17 cellular contexts compared by ENCODE assay signal in the genomic region with DNA sequence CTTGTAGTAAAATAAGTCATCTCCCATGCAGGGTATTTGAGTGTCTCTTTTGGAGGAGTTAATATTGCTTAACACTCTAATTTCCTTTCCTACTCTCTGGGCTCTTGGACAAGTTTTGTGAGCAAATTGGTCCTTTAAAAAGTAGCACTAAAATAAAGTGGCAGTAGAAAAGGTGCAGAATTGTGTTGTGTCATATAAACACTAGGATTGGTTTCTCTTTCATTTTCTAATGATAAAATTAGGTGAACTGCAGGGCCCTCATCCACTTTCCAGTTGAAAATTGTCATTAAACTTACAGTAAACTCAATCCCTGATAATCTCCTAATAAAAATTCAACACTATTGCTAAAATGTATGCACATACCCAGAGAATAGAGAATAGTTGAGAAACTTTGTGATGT. TPM values are rescaled to one million over a fixed set of nuclear protein-coding genes. Genes with fewer than 3 reads are reported as not detected.
DNase-seq lines count a peak whose midpoint lies in the region; ATAC-seq, FAIRE-seq and TF ChIP-seq lines count a peak whose summit lies in the region.
"Had no signal": no experiment of that assay in that cellular context is flagged by ENCODE, and none has a peak within 500 bp of the region (broad histone marks: within the 10 kb centered on the region; RNA-seq: fewer than 3 reads in every experiment).

No MANE protein-coding gene starts in this region.

- peak overlapping the region; percentile 58 for H3K4me3 Mint-ChIP-seq in T-helper 2 cell treated with Interferon-gamma antibody and Interleukin-4, amounts not matched to agents 5 μg/mL and 100 μg/mL, for 36 hours
- H3K4me3 Mint-ChIP-seq in natural killer cell treated with Interleukin-12 subunit alpha and Interleukin-12 subunit beta and Interleukin-15 and Interleukin-18, amount 100 ng/mL, for 72 hours: no peak overlapping the region

- ATAC-seq in HG03378 (IDR thresholded peaks at IDR 0.05; ENCODE audit: unreplicated experiment): peak; percentile 46
- ATAC-seq in natural killer cell treated with Interleukin-12 subunit alpha and Interleukin-12 subunit beta and Interleukin-15 and Interleukin-18, amount 100 ng/mL, for 72 hours: no peak
- no peak for ATAC-seq in HG03432 (IDR thresholded peaks at IDR 0.05; ENCODE audit: unreplicated experiment)
- ATAC-seq: Panc1, SK-N-SH treated with all-trans-retinoic acid at 6 μM for 48 hours had no signal

- peak; percentile 67 for FAIRE-seq in GM18507 (lab: Jason Lieb, UNC)

- H3K27me3 Mint-ChIP-seq in T-helper 2 cell treated with Interferon-gamma antibody and Interleukin-4, amounts not matched to agents 5 μg/mL and 100 μg/mL, for 36 hours (ENCODE audit: low read depth): peaks cover 5% of the 10 kb centered on the region
- peaks cover 0 to 2% of the 10 kb centered on the region in 2 donors for H3K27me3 Mint-ChIP-seq in natural killer cell treated with Interleukin-12 subunit alpha and Interleukin-12 subunit beta and Interleukin-15 and Interleukin-18, amount 100 ng/mL, for 72 hours

- no peaks in the 10 kb centered on the region for H3K36me3 Mint-ChIP-seq in T-helper 2 cell treated with Interferon-gamma antibody and Interleukin-4, amounts not matched to agents 5 μg/mL and 100 μg/mL, for 36 hours (ENCODE audit: low read depth)
- no peaks in the 10 kb centered on the region for H3K36me3 Mint-ChIP-seq in natural killer cell treated with Interleukin-12 subunit alpha and Interleukin-12 subunit beta and Interleukin-15 and Interleukin-18, amount 100 ng/mL, for 72 hours

- H3K9me3 Mint-ChIP-seq in T-helper 2 cell treated with Interferon-gamma antibody and Interleukin-4, amounts not matched to agents 5 μg/mL and 100 μg/mL, for 36 hours: no peaks in the 10 kb centered on the region
- H3K9me3 Mint-ChIP-seq in natural killer cell treated with Interleukin-12 subunit alpha and Interleukin-12 subunit beta and Interleukin-15 and Interleukin-18, amount 100 ng/mL, for 72 hours: no peaks in the 10 kb centered on the region

- peaks cover 12% of the 10 kb centered on the region for H3K4me1 Mint-ChIP-seq in T-helper 2 cell treated with Interferon-gamma antibody and Interleukin-4, amounts not matched to agents 5 μg/mL and 100 μg/mL, for 36 hours (ENCODE audit: low read depth)
- peaks cover 0 to 4% of the 10 kb centered on the region in 2 donors for H3K4me1 Mint-ChIP-seq in natural killer cell treated with Interleukin-12 subunit alpha and Interleukin-12 subunit beta and Interleukin-15 and Interleukin-18, amount 100 ng/mL, for 72 hours (ENCODE audit: low read depth in 2 of 2)

- H3K27ac Mint-ChIP-seq in T-helper 2 cell treated with Interferon-gamma antibody and Interleukin-4, amounts not matched to agents 5 μg/mL and 100 μg/mL, for 36 hours: no peak overlapping the region
- no peak overlapping the region for H3K27ac Mint-ChIP-seq in natural killer cell treated with Interleukin-12 subunit alpha and Interleukin-12 subunit beta and Interleukin-15 and Interleukin-18, amount 100 ng/mL, for 72 hours

- TF ChIP-seq CTCF in GM10266 (IDR thresholded peaks at IDR 0.05; ENCODE audit: control insufficient read depth, insufficient read depth, low read depth, missing control alignments): no peak

- peak; percentile 8 for DNase-seq in GM10266 (ENCODE audit: extremely low spot score)
- no peak for DNase-seq in GM18507 (ENCODE audit: extremely low spot score, insufficient read length, low read depth)
- DNase-seq in T-helper 2 cell treated with Interferon-gamma antibody and Interleukin-4, amounts not matched to agents 5 μg/mL and 100 μg/mL, for 36 hours (ENCODE audit: low spot score): no peak
- no peak for DNase-seq in NCI-H1092 treated with DMSO at 0.1 percent for 48 hours (lab: John Stamatoyannopoulos, UW)
- no peak for DNase-seq in natural killer cell treated with Interleukin-12 subunit alpha and Interleukin-12 subunit beta and Interleukin-15 and Interleukin-18, amount 100 ng/mL, for 72 hours (ENCODE audit: low spot score)
- DNase-seq in NOMO-1 (lab: John Stamatoyannopoulos, UW; ENCODE audit: unreplicated experiment in 2 of 2): no peak
- DNase-seq: AML-193, Calu3, NCI-H1048, NCI-H2107, NCI-H345, NCI-H526 treated with DMSO at 0.1 percent for 48 hours, SHP77 had no signal

RNA-seq across cellular contexts. Expression of gene REP15, which starts 42.6 kb away (rescaled TPM):
- total RNA-seq in natural killer cell treated with Interleukin-12 subunit alpha and Interleukin-12 subunit beta and Interleukin-15 and Interleukin-18, amount 100 ng/mL, for 72 hours: under 1 TPM; 0.26 to 0.56 TPM

RNA-seq across cellular contexts. Expression of gene MRPS35, which starts 57.0 kb away (rescaled TPM):
- 10 to 100 TPM; 37.4 to 48.1 TPM for total RNA-seq in natural killer cell treated with Interleukin-12 subunit alpha and Interleukin-12 subunit beta and Interleukin-15 and Interleukin-18, amount 100 ng/mL, for 72 hours
